Comparison of ENCODE assay signal across 8 cellular contexts in genomic region chr3:196741401-196741761, GRCh38. TPM values are rescaled to one million over a fixed set of nuclear protein-coding genes. Genes with fewer than 3 reads are reported as not detected.
DNase-seq lines count a peak whose midpoint lies in the region; ATAC-seq, FAIRE-seq and TF ChIP-seq lines count a peak whose summit lies in the region.

No MANE protein-coding gene starts in this region.

- no peak for TF ChIP-seq RAD21 in HepG2 (CRISPR knock-in tag; IDR thresholded peaks at IDR 0.05)

- H3K36me3 Mint-ChIP-seq in activated T-cell treated with anti-CD3 and anti-CD28 coated beads, Interleukin-2, amount 50 U/mL, for 4 hours (ENCODE audit: insufficient read depth): peaks cover 11% of the 10 kb centered on the region

- TF ChIP-seq POLR2A in HepG2 (IDR thresholded peaks at IDR 0.05; ENCODE audit: insufficient read depth in 1 of 2, low read depth in 2 of 2, low read length in 2 of 2): peak in 1 of 2 experiments; percentile 57; a peak in 1 of 4 replicates

- peaks cover 27% of the 10 kb centered on the region for H3K4me1 Mint-ChIP-seq in activated T-cell treated with anti-CD3 and anti-CD28 coated beads, Interleukin-2, amount 50 U/mL, for 4 hours (ENCODE audit: low read depth)

- CTCF ChIA-PET in HepG2 (lab: Yijun Ruan, JAX; ENCODE audit: low intra/inter-chr PET ratio, low total read pairs): no interaction called here

- peaks cover 60% of the 10 kb centered on the region for H3K79me2 ChIP-seq in HepG2 (ENCODE audit: insufficient read depth, low read length)

- peak overlapping the region; percentile 100 for H3K4me3 Mint-ChIP-seq in activated T-cell treated with anti-CD3 and anti-CD28 coated beads, Interleukin-2, amount 50 U/mL, for 4 hours

- H3K27ac ChIP-seq in HepG2 (ENCODE audit: extremely low read length, insufficient read depth, low read length) (peak overlapping the region; percentile 90), tibial artery (peak overlapping the region; percentile 91 to 99)

- no peaks in the 10 kb centered on the region for H3K27me3 Mint-ChIP-seq in activated T-cell treated with anti-CD3 and anti-CD28 coated beads, Interleukin-2, amount 50 U/mL, for 4 hours (ENCODE audit: low read depth)

- no peak overlapping the region for H2AFZ ChIP-seq in HepG2 (ENCODE audit: low read length)

- H4K20me1 ChIP-seq in HepG2 (ENCODE audit: insufficient read depth, low read length): peaks cover 26% of the 10 kb centered on the region

- BruUV-seq in HepG2 (replicated peaks; lab: Mats Ljungman, UMichigan): no TSS peak

- H3K9me3 ChIP-seq in adipocyte (ENCODE audit: control insufficient read depth, low read length): no peaks in the 10 kb centered on the region
- no peaks in the 10 kb centered on the region for H3K9me3 ChIP-seq in HepG2 (ENCODE audit: low read length)
- H3K9me3 ChIP-seq in tibial artery: no peaks in the 10 kb centered on the region

- H3K4me1 ChIP-seq in adipocyte (ENCODE audit: control insufficient read depth, insufficient read depth, low read length): peaks cover 20% of the 10 kb centered on the region
- H3K4me1 ChIP-seq in HepG2 (ENCODE audit: insufficient read depth, low read length): peaks cover 58% of the 10 kb centered on the region
- H3K4me1 ChIP-seq in tibial artery: peaks cover 0 to 30% (median 10%) of the 10 kb centered on the region in 4 donors

- no peak for DNase-seq in activated T-cell treated with anti-CD3 and anti-CD28 coated beads, Interleukin-2, amount 50 U/mL, for 4 hours
- DNase-seq in activated T-cell treated with anti-CD3 and anti-CD28 coated beads, Interleukin-2, amount 50 U/mL, for 1 hour: no peak
- DNase-seq in adipocyte (ENCODE audit: low read depth): no peak
- DNase-seq in HepG2 (ENCODE audit: low spot score): no peak
- DNase-seq in tibial artery: no peak
- no peak for DNase-seq in GM19238 (ENCODE audit: insufficient read length, low spot score)
- no peak for DNase-seq in DMS153 treated with DMSO at 0.1 percent for 48 hours (lab: John Stamatoyannopoulos, UW; ENCODE audit: unreplicated experiment)
- DNase-seq in NCI-H345 treated with DMSO at 0.1 percent for 48 hours (lab: John Stamatoyannopoulos, UW; ENCODE audit: unreplicated experiment): no peak

- FAIRE-seq in HepG2 (lab: Jason Lieb, UNC): peak; percentile 4

- in situ Hi-C loops in HepG2 (cut with HindIII; ENCODE audit: extremely low pct_ligation_motif_present, low pct_unique_long_range_greater_than_20kb): no loop called here

- H3K9ac ChIP-seq in adipocyte (ENCODE audit: low read length) (peak overlapping the region; percentile 97), HepG2 (ENCODE audit: insufficient read depth, low read depth, low read length) (peak overlapping the region; percentile 87)

- H3K27me3 ChIP-seq in adipocyte (replicated peaks; ENCODE audit: control insufficient read depth, insufficient read depth, low read length) (no peaks in the 10 kb centered on the region), HepG2 (ENCODE audit: control insufficient read depth in 1 of 2, insufficient read depth in 2 of 2, low read length in 2 of 2) (no peaks in the 10 kb centered on the region; a peak in 1 of 5 replicates), tibial artery (no peaks in the 10 kb centered on the region)

- H3K36me3 ChIP-seq in adipocyte (ENCODE audit: control insufficient read depth, insufficient read depth, low read length, severe bottlenecking) (peaks cover 4% of the 10 kb centered on the region), HepG2 (replicated peaks in 1 of 2; ENCODE audit: control insufficient read depth in 1 of 2, insufficient read depth in 2 of 2, low read length in 2 of 2) (peaks cover 0 to 4% of the 10 kb centered on the region in 2 experiments; a peak in 3 of 5 replicates), tibial artery (no peaks in the 10 kb centered on the region)

- POLR2A ChIA-PET in HepG2 (lab: Yijun Ruan, JAX): interaction anchor here (2.4 kb wide), 1 partner anchor 12 kb away, joined by 20 read pairs; no protein-coding TSS in a partner anchor

- no peak for ATAC-seq in activated T-cell treated with anti-CD3 and anti-CD28 coated beads, Interleukin-2, amount 50 U/mL, for 4 hours
- ATAC-seq in HepG2: no peak

- no peak for TF ChIP-seq CTCF in HepG2 (CRISPR knock-in tag; IDR thresholded peaks at IDR 0.05)
- no peak for TF ChIP-seq CTCF in tibial artery (IDR thresholded peaks at IDR 0.05)

- H3K9me3 Mint-ChIP-seq in activated T-cell treated with anti-CD3 and anti-CD28 coated beads, Interleukin-2, amount 50 U/mL, for 4 hours: no peaks in the 10 kb centered on the region

- intact Hi-C loops in HepG2 (cut with micrococcal nuclease; ENCODE audit: unreplicated experiment): loop anchor here (2.0 to 5.0 kb wide), 2 partner anchors 29 to 46 kb away; partner anchors contain the start of genes CEP19 and PIGX
- intact Hi-C loops in tibial artery (cut with DNase I; ENCODE audit: low total_unique reads): loop anchor here (10.0 kb wide), 1 partner anchor 223 kb away; the partner anchor contains the start of gene PIGZ

- peak overlapping the region; percentile 79 for H3K4me2 ChIP-seq in HepG2 (ENCODE audit: low read depth, low read length)

- TF ChIP-seq EP300 in HepG2 (IDR thresholded peaks at IDR 0.05; ENCODE audit: low read depth in 2 of 2, low read length in 2 of 2) (no peak), HepG2 (CRISPR knock-in tag; IDR thresholded peaks at IDR 0.05; ENCODE audit: borderline replicate concordance) (no peak)

- H3K4me3 ChIP-seq in adipocyte (ENCODE audit: low read length) (peak overlapping the region; percentile 97), HepG2 (replicated peaks in 1 of 3; ENCODE audit: insufficient read depth in 1 of 3, low read depth in 2 of 3, low read length in 3 of 3) (peak overlapping the region; percentile 86 to 91 (median 88)), tibial artery (peak overlapping the region; percentile 77 to 97)

- 1% methylated on average over 5 of the region's 5 CpGs for WGBS in HepG2 (ENCODE audit: low lambda C conversion rate)

RNA-seq across cellular contexts. Expression of gene PAK2, which starts 1.7 kb away (rescaled TPM):
- total RNA-seq in activated T-cell treated with anti-CD3 and anti-CD28 coated beads, Interleukin-2, amount 50 U/mL, for 4 hours: 10 to 100 TPM; 60.1 to 71.1 (median 65.8) TPM
- 24.7 and 52.5 TPM in 2 replicates for total RNA-seq in HepG2 (2016; rRNA removed; fragmentation: Illumina TruSeq; extraction: Trizol)
- 29.7 and 29.8 TPM in 2 replicates for total RNA-seq in HepG2 (2016; cell fraction: cytosol; rRNA removed; fragmentation: Illumina TruSeq; extraction: Trizol; ENCODE audit: low read depth)
- total RNA-seq in HepG2 (2016; cell fraction: insoluble cytoplasmic fraction; rRNA removed; fragmentation: Illumina TruSeq; extraction: Trizol): 25.8 and 50.8 TPM in 2 replicates
- 26.7 and 27.3 TPM in 2 replicates for total RNA-seq in HepG2 (2016; cell fraction: membrane; rRNA removed; fragmentation: Illumina TruSeq; extraction: Trizol)
- 21.3 and 28.8 TPM in 2 replicates for total RNA-seq in HepG2 (2016; cell fraction: nucleus; rRNA removed; fragmentation: Illumina TruSeq; extraction: Trizol)
- 20.7 and 23.0 TPM in 2 replicates for polyA plus RNA-seq in HepG2 (2011; rRNA removed)
- 17.8 and 24.1 TPM in 2 replicates for polyA plus RNA-seq in HepG2 (2011; cell fraction: cytosol; rRNA removed)
- 6.9 and 11.2 TPM in 2 replicates for polyA plus RNA-seq in HepG2 (2011; cell fraction: nucleus; rRNA removed)
- 46.1 and 48.3 TPM in 2 replicates for polyA plus RNA-seq in HepG2 (2012)
- polyA plus RNA-seq in HepG2 (2016; cell fraction: cytosol; fragmentation: Illumina TruSeq; extraction: Trizol; ENCODE audit: low read depth): 3.5 TPM in 2 replicates
- polyA plus RNA-seq in HepG2 (2016; cell fraction: insoluble cytoplasmic fraction; fragmentation: Illumina TruSeq; extraction: Trizol; ENCODE audit: low read depth): 52.9 and 62.1 TPM in 2 replicates
- polyA plus RNA-seq in HepG2 (2016; cell fraction: membrane; fragmentation: Illumina TruSeq; extraction: Trizol; ENCODE audit: low read depth): 13.7 and 14.3 TPM in 2 replicates
- polyA plus RNA-seq in HepG2 (2016; cell fraction: nucleus; fragmentation: Illumina TruSeq; extraction: Trizol; ENCODE audit: insufficient read depth, low read depth): 27.3 and 28.5 TPM in 2 replicates
- 53.5 and 73.4 TPM in 2 replicates for polyA minus RNA-seq in HepG2 (2011; rRNA and poly(A)+ RNA removed; ENCODE audit: low replicate concordance)
- 63.8 and 71.2 TPM in 2 replicates for polyA minus RNA-seq in HepG2 (2011; cell fraction: cytosol; rRNA and poly(A)+ RNA removed)
- 23.6 and 36.4 TPM in 2 replicates for polyA minus RNA-seq in HepG2 (2011; cell fraction: nucleus; rRNA and poly(A)+ RNA removed)

RNA-seq across cellular contexts. Expression of gene PIGX, which starts 29.2 kb away (rescaled TPM):
- total RNA-seq in activated T-cell treated with anti-CD3 and anti-CD28 coated beads, Interleukin-2, amount 50 U/mL, for 4 hours: 10 to 100 TPM; 26.7 to 28.9 (median 27.9) TPM
- total RNA-seq in HepG2 (2016; rRNA removed; fragmentation: Illumina TruSeq; extraction: Trizol): 19.2 and 21.3 TPM in 2 replicates
- total RNA-seq in HepG2 (2016; cell fraction: cytosol; rRNA removed; fragmentation: Illumina TruSeq; extraction: Trizol; ENCODE audit: low read depth): 14.5 and 16.7 TPM in 2 replicates
- 20.4 TPM in 2 replicates for total RNA-seq in HepG2 (2016; cell fraction: insoluble cytoplasmic fraction; rRNA removed; fragmentation: Illumina TruSeq; extraction: Trizol)
- total RNA-seq in HepG2 (2016; cell fraction: membrane; rRNA removed; fragmentation: Illumina TruSeq; extraction: Trizol): 21.3 and 29.5 TPM in 2 replicates
- total RNA-seq in HepG2 (2016; cell fraction: nucleus; rRNA removed; fragmentation: Illumina TruSeq; extraction: Trizol): 13.8 and 14.2 TPM in 2 replicates
- 9.8 and 13.2 TPM in 2 replicates for polyA plus RNA-seq in HepG2 (2011; rRNA removed)
- polyA plus RNA-seq in HepG2 (2011; cell fraction: cytosol; rRNA removed): 7.1 and 12.4 TPM in 2 replicates
- 2.3 and 2.9 TPM in 2 replicates for polyA plus RNA-seq in HepG2 (2011; cell fraction: nucleus; rRNA removed)
- 8.7 and 12.5 TPM in 2 replicates for polyA plus RNA-seq in HepG2 (2012)
- polyA plus RNA-seq in HepG2 (2016; cell fraction: cytosol; fragmentation: Illumina TruSeq; extraction: Trizol; ENCODE audit: low read depth): 13.7 and 19.3 TPM in 2 replicates
- 18.2 and 21.5 TPM in 2 replicates for polyA plus RNA-seq in HepG2 (2016; cell fraction: insoluble cytoplasmic fraction; fragmentation: Illumina TruSeq; extraction: Trizol; ENCODE audit: low read depth)
- polyA plus RNA-seq in HepG2 (2016; cell fraction: membrane; fragmentation: Illumina TruSeq; extraction: Trizol; ENCODE audit: low read depth): 18.3 and 23.7 TPM in 2 replicates
- polyA plus RNA-seq in HepG2 (2016; cell fraction: nucleus; fragmentation: Illumina TruSeq; extraction: Trizol; ENCODE audit: insufficient read depth, low read depth): 17.8 and 22.2 TPM in 2 replicates
- 5.1 and 15.9 TPM in 2 replicates for polyA minus RNA-seq in HepG2 (2011; rRNA and poly(A)+ RNA removed; ENCODE audit: low replicate concordance)
- 7.3 and 7.4 TPM in 2 replicates for polyA minus RNA-seq in HepG2 (2011; cell fraction: cytosol; rRNA and poly(A)+ RNA removed)
- polyA minus RNA-seq in HepG2 (2011; cell fraction: nucleus; rRNA and poly(A)+ RNA removed): 4.1 and 5.0 TPM in 2 replicates

RNA-seq across cellular contexts. Expression of gene CEP19, which starts 29.3 kb away (rescaled TPM):
- total RNA-seq in activated T-cell treated with anti-CD3 and anti-CD28 coated beads, Interleukin-2, amount 50 U/mL, for 4 hours: 1 to 10 TPM; 3.4 to 4.3 (median 3.6) TPM
- 1.2 and 1.5 TPM in 2 replicates for total RNA-seq in HepG2 (2016; rRNA removed; fragmentation: Illumina TruSeq; extraction: Trizol)
- total RNA-seq in HepG2 (2016; cell fraction: cytosol; rRNA removed; fragmentation: Illumina TruSeq; extraction: Trizol; ENCODE audit: low read depth): 0.79 and 1.0 TPM in 2 replicates
- total RNA-seq in HepG2 (2016; cell fraction: insoluble cytoplasmic fraction; rRNA removed; fragmentation: Illumina TruSeq; extraction: Trizol): 1.6 and 1.8 TPM in 2 replicates
- 2.4 and 3.0 TPM in 2 replicates for total RNA-seq in HepG2 (2016; cell fraction: membrane; rRNA removed; fragmentation: Illumina TruSeq; extraction: Trizol)
- 0.60 and 0.71 TPM in 2 replicates for total RNA-seq in HepG2 (2016; cell fraction: nucleus; rRNA removed; fragmentation: Illumina TruSeq; extraction: Trizol)
- 0.43 and 0.48 TPM in 2 replicates for polyA plus RNA-seq in HepG2 (2011; rRNA removed)
- 0.16 and 0.23 TPM in 2 replicates for polyA plus RNA-seq in HepG2 (2011; cell fraction: cytosol; rRNA removed)
- 0.10 TPM in 1 of 2 replicates, not detected in the other for polyA plus RNA-seq in HepG2 (2011; cell fraction: nucleus; rRNA removed)
- polyA plus RNA-seq in HepG2 (2012): 0.32 and 0.53 TPM in 2 replicates
- polyA plus RNA-seq in HepG2 (2016; cell fraction: cytosol; fragmentation: Illumina TruSeq; extraction: Trizol; ENCODE audit: low read depth): 0.61 and 0.97 TPM in 2 replicates
- polyA plus RNA-seq in HepG2 (2016; cell fraction: insoluble cytoplasmic fraction; fragmentation: Illumina TruSeq; extraction: Trizol; ENCODE audit: low read depth): 1.2 and 1.5 TPM in 2 replicates
- 1.4 and 1.9 TPM in 2 replicates for polyA plus RNA-seq in HepG2 (2016; cell fraction: membrane; fragmentation: Illumina TruSeq; extraction: Trizol; ENCODE audit: low read depth)
- polyA plus RNA-seq in HepG2 (2016; cell fraction: nucleus; fragmentation: Illumina TruSeq; extraction: Trizol; ENCODE audit: insufficient read depth, low read depth): 0.63 and 0.81 TPM in 2 replicates
- polyA minus RNA-seq in HepG2 (2011; rRNA and poly(A)+ RNA removed; ENCODE audit: low replicate concordance): 0.12 and 0.42 TPM in 2 replicates
- 0.30 and 0.53 TPM in 2 replicates for polyA minus RNA-seq in HepG2 (2011; cell fraction: cytosol; rRNA and poly(A)+ RNA removed)
- polyA minus RNA-seq in HepG2 (2011; cell fraction: nucleus; rRNA and poly(A)+ RNA removed): 0.25 TPM in 1 of 2 replicates, not detected in the other
